1 cellular context compared by ENCODE assay signal in the genomic region with DNA sequence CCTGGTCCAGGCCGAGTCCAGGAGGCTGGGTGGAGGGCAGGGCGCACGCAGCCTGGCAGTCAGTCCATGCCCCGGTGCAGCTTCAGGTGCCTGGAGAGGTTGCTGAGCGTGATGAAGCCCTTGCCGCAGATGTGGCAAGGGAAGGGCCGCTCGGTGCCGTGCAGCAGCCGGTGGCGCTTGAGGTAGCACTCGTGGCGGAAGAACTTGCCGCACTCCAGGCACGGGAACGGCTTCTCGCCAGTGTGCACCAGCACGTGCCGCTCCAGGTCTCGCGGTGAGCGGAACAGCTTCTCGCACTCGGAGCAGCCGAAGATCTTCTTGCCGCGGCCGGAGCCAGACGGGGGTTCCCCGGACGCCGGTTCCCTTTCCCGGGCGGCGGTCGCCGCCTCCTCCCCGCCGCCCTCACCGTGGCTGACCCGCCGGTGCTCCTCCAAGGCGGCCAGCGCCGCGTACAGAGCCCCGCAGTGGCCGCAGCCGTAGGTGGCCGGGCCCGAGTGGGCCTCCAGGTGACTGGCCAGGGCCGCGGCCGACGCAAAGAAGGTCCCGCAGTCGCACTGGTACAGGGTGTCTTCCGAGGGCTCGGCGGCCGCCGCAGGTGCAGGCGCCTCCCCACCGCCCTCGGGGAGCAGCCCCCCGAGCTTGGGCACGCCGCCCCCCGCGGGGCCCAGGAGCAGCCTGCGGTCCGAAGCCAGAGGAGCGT.
TF ChIP-seq lines count a peak whose summit lies in the region.

No MANE protein-coding gene starts in this region.

TF ChIP-seq in GM23338, 12 proteins besides CTCF, POLR2A, EP300 and RAD21 (continued from another document):
- TF ChIP-seq, protein P1, sequence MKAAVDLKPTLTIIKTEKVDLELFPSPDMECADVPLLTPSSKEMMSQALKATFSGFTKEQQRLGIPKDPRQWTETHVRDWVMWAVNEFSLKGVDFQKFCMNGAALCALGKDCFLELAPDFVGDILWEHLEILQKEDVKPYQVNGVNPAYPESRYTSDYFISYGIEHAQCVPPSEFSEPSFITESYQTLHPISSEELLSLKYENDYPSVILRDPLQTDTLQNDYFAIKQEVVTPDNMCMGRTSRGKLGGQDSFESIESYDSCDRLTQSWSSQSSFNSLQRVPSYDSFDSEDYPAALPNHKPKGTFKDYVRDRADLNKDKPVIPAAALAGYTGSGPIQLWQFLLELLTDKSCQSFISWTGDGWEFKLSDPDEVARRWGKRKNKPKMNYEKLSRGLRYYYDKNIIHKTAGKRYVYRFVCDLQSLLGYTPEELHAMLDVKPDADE (IDR thresholded peaks at IDR 0.05) = no peak
- no peak for TF ChIP-seq STAT1 (IDR thresholded peaks at IDR 0.05; ENCODE audit: unreplicated experiment)
- no peak for TF ChIP-seq POLR2AphosphoS5 (IDR thresholded peaks at IDR 0.05; ENCODE audit: low read depth)
- no peak for TF ChIP-seq JUNB (IDR thresholded peaks at IDR 0.05; ENCODE audit: unreplicated experiment)
TF ChIP-seq in GM23338: peak in this region for 0.
